In the genomic region with DNA sequence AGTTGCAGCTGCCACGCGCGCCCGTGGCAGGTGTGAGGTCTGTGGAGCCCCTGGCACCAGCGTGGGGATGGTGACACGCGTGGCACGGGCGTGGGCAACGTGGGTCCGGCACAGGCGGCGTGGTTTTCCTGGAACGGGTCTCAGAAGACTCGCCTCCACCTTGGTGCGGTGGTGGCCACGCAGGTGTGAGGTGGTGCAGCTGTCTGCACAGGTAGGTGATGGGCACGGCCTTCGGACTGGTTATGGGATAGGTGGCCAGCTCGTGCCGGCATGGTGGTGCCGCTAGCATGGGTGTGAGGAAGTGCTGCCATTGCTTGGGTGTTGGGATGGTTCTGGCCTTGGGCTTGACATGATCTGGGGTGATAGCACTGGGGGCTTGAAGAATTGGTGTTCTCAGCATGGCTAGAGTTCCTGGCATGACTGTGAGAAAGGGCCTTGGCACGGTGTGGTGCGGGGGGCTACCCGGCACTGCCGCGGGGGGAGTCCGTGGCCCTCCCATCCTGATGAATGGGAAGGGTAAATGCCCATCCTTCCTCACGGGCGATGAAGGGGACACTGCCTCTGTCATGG, we compare ENCODE assay signal across 8 cellular contexts. TPM values are rescaled to one million over a fixed set of nuclear protein-coding genes. Genes with fewer than 3 reads are reported as not detected.
A peak's percentile ranks its signal among the peaks of the same experiment; 100 is the strongest.
DNase-seq lines count a peak whose midpoint lies in the region; ATAC-seq, FAIRE-seq and TF ChIP-seq lines count a peak whose summit lies in the region.

No MANE protein-coding gene starts in this region.

- no peaks in the 10 kb centered on the region for H3K9me3 ChIP-seq in HEK293 (ENCODE audit: control insufficient read depth, insufficient read depth, low read depth, low read length)
- H3K9me3 ChIP-seq in iPS DF 6.9 (ENCODE audit: control insufficient read depth, insufficient read depth, low read length), result no peaks in the 10 kb centered on the region
- H3K9me3 ChIP-seq in small intestine (ENCODE audit: control insufficient read depth, low read depth), result no peaks in the 10 kb centered on the region

- H3K9me3 Mint-ChIP-seq in activated CD4-positive, alpha-beta memory T cell treated with anti-CD3 and anti-CD28 coated beads, Interleukin-2, amount 10 ng/mL, durations not matched to agents 7 days and 5 days, result no peaks in the 10 kb centered on the region

- H3K27me3 ChIP-seq in iPS DF 6.9 (ENCODE audit: control insufficient read depth, insufficient read depth, low read length) (no peaks in the 10 kb centered on the region; the same call in 1 of the 2 replicates), small intestine (ENCODE audit: control insufficient read depth in 2 of 2, insufficient read depth in 2 of 2, low read length in 2 of 2) (peaks cover 0 to 6% of the 10 kb centered on the region in 2 donors)

- peaks cover 28% of the 10 kb centered on the region for H3K27me3 Mint-ChIP-seq in activated CD4-positive, alpha-beta memory T cell treated with anti-CD3 and anti-CD28 coated beads, Interleukin-2, amount 10 ng/mL, durations not matched to agents 7 days and 5 days

- H3K4me3 Mint-ChIP-seq in activated CD4-positive, alpha-beta memory T cell treated with anti-CD3 and anti-CD28 coated beads, Interleukin-2, amount 10 ng/mL, durations not matched to agents 7 days and 5 days, result peak overlapping the region; percentile 26

- POLR2A ChIA-PET in HEK293 (lab: Yijun Ruan, JAX), result no interaction called here
- POLR2A ChIA-PET in activated CD4-positive, alpha-beta memory T cell treated with anti-CD3 and anti-CD28 coated beads, Interleukin-2, amount 10 ng/mL, durations not matched to agents 7 days and 5 days (lab: Charles Lee), result interaction anchor here (0.8 kb wide), 1 partner anchor 11 kb away, joined by 3 read pairs; no protein-coding TSS in a partner anchor

- no peak for DNase-seq in activated CD4-positive, alpha-beta memory T cell treated with anti-CD3 and anti-CD28 coated beads, Interleukin-2, amount 10 ng/mL, durations not matched to agents 7 days and 5 days
- DNase-seq in iPS DF 6.9 (ENCODE audit: low read depth, low spot score) (no peak), small intestine (no peak), C1 segment of cervical spinal cord (lab: John Stamatoyannopoulos, UW) (no peak), GM12892 (ENCODE audit: insufficient read length) (no peak)
- no peak for DNase-seq in stimulated activated CD4-positive, alpha-beta T cell treated with anti-CD3 and anti-CD28 coated beads, Interleukin-4, amount 100 ng/mL, for 1 hour

- H3K4me1 Mint-ChIP-seq in activated CD4-positive, alpha-beta memory T cell treated with anti-CD3 and anti-CD28 coated beads, Interleukin-2, amount 10 ng/mL, durations not matched to agents 7 days and 5 days, result peaks cover 4% of the 10 kb centered on the region

- FAIRE-seq in small intestine (lab: Jason Lieb, UNC), result no peak
- no peak for FAIRE-seq in GM12892 (lab: Jason Lieb, UNC)

- no CpG with 5 or more reads among the region's 30 CpGs for WGBS in iPS DF 6.9 (ENCODE audit: insufficient coverage, insufficient read length)
- WGBS in small intestine, 3 donors, result 42 to 47% (median 43%) methylated on average over 28 to 30 of the region's 30 CpGs

- H3K4me3 ChIP-seq in HEK293 (ENCODE audit: low read depth, low read length) (peak overlapping the region; percentile 49), iPS DF 6.9 (ENCODE audit: low read length) (peak overlapping the region; percentile 31; the same call in 1 of the 2 replicates), small intestine (ENCODE audit: low read depth in 1 of 2, low read length in 2 of 2) (peak overlapping the region; percentile 31 to 74)

- H3K36me3 ChIP-seq in HEK293 (ENCODE audit: control insufficient read depth in 2 of 2, insufficient read depth in 1 of 2, low read length in 2 of 2) (no peaks in the 10 kb centered on the region), iPS DF 6.9 (ENCODE audit: control insufficient read depth, insufficient read depth, low read length) (no peaks in the 10 kb centered on the region), small intestine (ENCODE audit: control insufficient read depth in 2 of 2, insufficient read depth in 2 of 2, low read length in 2 of 2) (no peaks in the 10 kb centered on the region)

- TF ChIP-seq POLR2A in GM12892 (IDR thresholded peaks at IDR 0.05; ENCODE audit: low read depth, low read length), result no peak

- H3K27ac ChIP-seq in HEK293 (ENCODE audit: extremely low read depth, low read depth, low read length) (no peak overlapping the region; the same call in 1 of the 2 replicates), iPS DF 6.9 (ENCODE audit: low read length) (no peak overlapping the region), small intestine (ENCODE audit: low read depth in 1 of 2, low read length in 1 of 2) (no peak overlapping the region)

- no peaks in the 10 kb centered on the region for H3K36me3 Mint-ChIP-seq in activated CD4-positive, alpha-beta memory T cell treated with anti-CD3 and anti-CD28 coated beads, Interleukin-2, amount 10 ng/mL, durations not matched to agents 7 days and 5 days (ENCODE audit: low read depth)

- CTCF ChIA-PET in HEK293 (lab: Yijun Ruan, JAX), result interaction anchor here (1.1 to 2.4 kb wide), 5 partner anchors 10 to 67 kb away, joined by 3 to 19 read pairs (median 7); no protein-coding TSS in a partner anchor
- CTCF ChIA-PET in activated CD4-positive, alpha-beta memory T cell treated with anti-CD3 and anti-CD28 coated beads, Interleukin-2, amount 10 ng/mL, durations not matched to agents 7 days and 5 days (lab: Charles Lee), result interaction anchor here (0.5 to 2.1 kb wide), 3 partner anchors 18 to 107 kb away, joined by 3 to 36 read pairs (median 3); no protein-coding TSS in a partner anchor

- TF ChIP-seq CTCF in HEK293 (tag by site-specific recombination; IDR thresholded peaks at IDR 0.05), result no peak

- no peak overlapping the region for H3K27ac Mint-ChIP-seq in activated CD4-positive, alpha-beta memory T cell treated with anti-CD3 and anti-CD28 coated beads, Interleukin-2, amount 10 ng/mL, durations not matched to agents 7 days and 5 days

- H3K4me1 ChIP-seq in HEK293 (ENCODE audit: control insufficient read depth, insufficient read depth, low read length) (peaks cover 3% of the 10 kb centered on the region; the same call in 1 of the 2 replicates), iPS DF 6.9 (ENCODE audit: control insufficient read depth, insufficient read depth, low read length) (peaks cover 3% of the 10 kb centered on the region; the same call in 1 of the 2 replicates), small intestine (ENCODE audit: control insufficient read depth in 2 of 2, insufficient read depth in 1 of 2, low read depth in 1 of 2, low read length in 1 of 2) (peaks cover 0 to 12% of the 10 kb centered on the region in 2 donors)

- ATAC-seq in GM18907 (IDR thresholded peaks at IDR 0.05; ENCODE audit: unreplicated experiment), result no peak

TF ChIP-seq in HEK293, 187 proteins besides CTCF, POLR2A, EP300 and RAD21:
- TF ChIP-seq GLIS2 (tag by site-specific recombination; IDR thresholded peaks at IDR 0.05), result no peak
- peak; percentile 86 for TF ChIP-seq ZNF335 (tag by site-specific recombination; conservative IDR thresholded peaks at IDR 0.05)

RNA-seq across cellular contexts. Expression of a gene that starts 0.5 kb away (rescaled TPM):
- total RNA-seq in activated CD4-positive, alpha-beta memory T cell treated with anti-CD3 and anti-CD28 coated beads, Interleukin-2, amount 10 ng/mL, durations not matched to agents 7 days and 5 days, result under 1 TPM; 0.10 to 0.13 TPM
- 1 to 10 TPM in 2 of 3 donors, under 1 TPM in 1; 0.22 to 6.2 (median 1.4) TPM for polyA plus RNA-seq in small intestine
- polyA plus RNA-seq in GM12892 (2012; ENCODE audit: missing spikeins), result not detected
